Comparison of ENCODE assay signal across 21 cellular contexts in the genomic region with DNA sequence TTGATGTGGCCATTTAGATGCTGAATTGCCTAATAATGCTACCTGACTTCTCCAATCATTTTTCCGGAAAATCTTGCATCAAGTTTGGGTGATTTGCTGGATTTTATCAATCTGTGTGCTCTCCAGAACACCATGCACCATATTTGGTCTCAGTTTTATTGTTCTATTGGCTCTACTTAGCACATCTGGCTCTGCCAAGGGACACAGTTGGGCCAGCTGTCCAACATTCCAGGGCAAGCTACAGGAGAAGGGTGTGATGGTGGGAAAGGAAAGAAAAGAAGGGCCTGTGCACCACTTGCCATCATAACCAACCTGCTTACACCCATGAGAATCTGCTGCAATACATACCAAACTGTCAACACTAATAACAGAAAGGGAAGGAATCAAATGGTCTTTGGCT.
"Had no signal": no experiment of that assay in that cellular context is flagged by ENCODE, and none has a peak within 500 bp of the region (broad histone marks: within the 10 kb centered on the region; RNA-seq: fewer than 3 reads in every experiment).

No MANE protein-coding gene starts in this region.

- H3K27ac ChIP-seq: cardiac muscle cell, foreskin keratinocyte, gastroesophageal sphincter, hepatocyte, left lung, lower lobe of right lung, neutrophil, pancreas, sigmoid colon, skin epidermis, spleen had no signal

- H3K27me3 ChIP-seq: cardiac muscle cell, foreskin keratinocyte, gastroesophageal sphincter, heart left ventricle, hepatocyte, left lung, neutrophil, pancreas, sigmoid colon, spleen had no signal

- H3K9me3 Mint-ChIP-seq: naive thymus-derived CD8-positive, alpha-beta T cell; type B pancreatic cell had no signal

- H3K4me3 Mint-ChIP-seq: naive thymus-derived CD8-positive, alpha-beta T cell; stimulated activated memory B cell treated with anti-CD40 and anti-IgM and Interleukin-4, amounts not matched to agents 10 μg/mL and 1 μg/mL and 100 μg/mL, for 72 hours; type B pancreatic cell had no signal

- DNase-seq: dermis blood vessel endothelial cell; foreskin keratinocyte; heart left ventricle; kidney; left lung; lower lobe of right lung; naive thymus-derived CD8-positive, alpha-beta T cell; pancreas; sigmoid colon; spleen; stimulated activated CD4-positive, alpha-beta T cell treated with anti-CD3 and anti-CD28 coated beads, Interleukin-4, amount 100 ng/mL, for 4 hours; stimulated activated naive CD8-positive, alpha-beta T cell treated with anti-CD3 and anti-CD28 coated beads, Interleukin-15, Interleukin-2, amounts not matched to agents 100 U/mL and 50 U/mL, for 24 hours had no signal

- H3K36me3 Mint-ChIP-seq: naive thymus-derived CD8-positive, alpha-beta T cell; stimulated activated memory B cell treated with anti-CD40 and anti-IgM and Interleukin-4, amounts not matched to agents 10 μg/mL and 1 μg/mL and 100 μg/mL, for 72 hours; type B pancreatic cell had no signal

- H3K27ac Mint-ChIP-seq: naive thymus-derived CD8-positive, alpha-beta T cell; progenitor cell of endocrine pancreas; stimulated activated memory B cell treated with anti-CD40 and anti-IgM and Interleukin-4, amounts not matched to agents 10 μg/mL and 1 μg/mL and 100 μg/mL, for 72 hours; type B pancreatic cell had no signal

- H3K4me1 Mint-ChIP-seq: naive thymus-derived CD8-positive, alpha-beta T cell; stimulated activated memory B cell treated with anti-CD40 and anti-IgM and Interleukin-4, amounts not matched to agents 10 μg/mL and 1 μg/mL and 100 μg/mL, for 72 hours had no signal

- H3K4me2 ChIP-seq: hepatocyte had no signal

- H3K79me2 ChIP-seq: hepatocyte had no signal

- H3K4me3 ChIP-seq: cardiac muscle cell, coronary artery, gastroesophageal sphincter, heart left ventricle, hepatocyte, left lung, lower lobe of right lung, pancreas, sigmoid colon, skin epidermis, spleen had no signal

- H3K9me3 ChIP-seq: gastroesophageal sphincter, heart left ventricle, left lung, lower lobe of right lung, neutrophil, pancreas, sigmoid colon, spleen had no signal

- H2AFZ ChIP-seq: hepatocyte had no signal

- H3K36me3 ChIP-seq: cardiac muscle cell, gastroesophageal sphincter, heart left ventricle, left lung, lower lobe of right lung, neutrophil, pancreas, sigmoid colon, spleen had no signal
